1 cellular context compared by ENCODE assay signal in genomic region chr19:7685546-7686445, GRCh38.
TF ChIP-seq lines count a peak whose summit lies in the region.

No MANE protein-coding gene starts in this region.

TF ChIP-seq in K562, 482 proteins besides CTCF, POLR2A, EP300 and RAD21:
- TF ChIP-seq E2F8 (IDR thresholded peaks at IDR 0.05; ENCODE audit: low read depth, partially characterized antibody) (no peak), POLR2G (IDR thresholded peaks at IDR 0.05; ENCODE audit: low read depth, low read length) (0 out of 2 replicates have a peak, but pooled peaks have one; percentile 40), CCAR2 (IDR thresholded peaks at IDR 0.05; ENCODE audit: low read depth, low read length) (no peak)
TF ChIP-seq in K562: peak in this region for 1.
